8 cellular contexts compared by ENCODE assay signal in the genomic region with DNA sequence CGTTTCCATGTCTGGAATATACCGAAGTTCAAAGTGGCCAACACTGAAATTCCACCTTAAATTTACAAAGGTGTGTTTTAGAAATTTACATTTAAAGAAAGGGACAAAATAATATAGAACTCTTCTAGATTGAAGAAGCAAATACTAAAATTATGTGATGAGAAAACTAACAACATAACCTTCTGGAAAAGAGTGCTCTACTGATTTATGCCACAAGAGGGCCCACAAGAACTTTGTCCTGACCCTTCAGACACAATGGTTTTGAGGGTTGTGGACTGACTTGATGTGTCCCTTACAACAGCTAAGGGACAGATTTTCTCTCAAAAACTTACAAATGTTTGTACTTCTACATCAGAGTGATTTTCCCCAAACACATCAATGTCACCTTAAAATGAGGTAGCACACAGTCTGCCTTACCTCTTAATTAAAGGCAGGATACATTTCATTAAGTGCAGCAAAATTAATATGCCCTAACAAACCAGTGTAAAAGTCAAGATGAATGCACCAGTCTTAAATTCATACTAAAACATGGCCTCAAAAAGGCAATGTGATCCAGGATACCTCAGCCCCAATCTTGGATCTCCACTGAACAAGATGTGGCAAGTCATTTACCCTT. TPM values are rescaled to one million over a fixed set of nuclear protein-coding genes. Genes with fewer than 3 reads are reported as not detected.
DNase-seq lines count a peak whose midpoint lies in the region; ATAC-seq, FAIRE-seq and TF ChIP-seq lines count a peak whose summit lies in the region.

No MANE protein-coding gene starts in this region.

- POLR2A ChIA-PET in GM12878 (lab: Charles Lee) = interaction anchor here (0.8 to 1.6 kb wide), 3 partner anchors 37 to 83 kb away, joined by 3 to 5 read pairs (median 3); no protein-coding TSS in a partner anchor

- SMC1A ChIA-PET in GM12878 (lab: Charles Lee; ENCODE audit: uncharacterized antibody, unreplicated experiment) = interaction anchor here (0.6 to 12.7 kb wide), 15 partner anchors 8 to 104 kb away, joined by 3 to 270 read pairs (median 4); no protein-coding TSS in a partner anchor

- H3K9ac ChIP-seq in GM12878 (ENCODE audit: control insufficient read depth, insufficient read depth, low read length) = no peak overlapping the region

- H4K20me1 ChIP-seq in GM12878 (ENCODE audit: control insufficient read depth, insufficient read depth) = no peaks in the 10 kb centered on the region

- H3K27me3 ChIP-seq in GM12878 (replicated peaks in 1 of 2; ENCODE audit: control insufficient read depth in 2 of 2, insufficient read depth in 2 of 2, low read length in 1 of 2) = no peaks in the 10 kb centered on the region

- no peak for TF ChIP-seq EP300 in Ishikawa (IDR thresholded peaks at IDR 0.05; ENCODE audit: borderline replicate concordance)
- TF ChIP-seq EP300 in GM12878 (IDR thresholded peaks at IDR 0.05; ENCODE audit: borderline replicate concordance in 1 of 2, control insufficient read depth in 1 of 2, low read depth in 2 of 2, low read length in 2 of 2) = no peak

- no peak for TF ChIP-seq POLR2A in GM12878 (IDR thresholded peaks at IDR 0.05; ENCODE audit: low read depth, low read length)

- H3K4me2 ChIP-seq in GM12878 (ENCODE audit: control insufficient read depth, insufficient read depth) = no peak overlapping the region

- BruUV-seq in GM12878 (replicated peaks; lab: Mats Ljungman, UMichigan) = TSS peak; percentile 20

- H2AFZ ChIP-seq in GM12878 (ENCODE audit: control insufficient read depth, low read depth, low read length) = no peak overlapping the region

- no peak overlapping the region for H3K4me3 ChIP-seq in GM12878

- in situ Hi-C loops in GM12878 (cut with MboI) = loop anchor here (5.0 kb wide), 1 partner anchor 76 kb away; no protein-coding TSS in a partner anchor

- ATAC-seq in GM19468 (IDR thresholded peaks at IDR 0.05; ENCODE audit: extremely low read depth, unreplicated experiment) = peak; percentile 68
- peak; percentile 94 for ATAC-seq in GM12878
- no peak for ATAC-seq in HG02763 (IDR thresholded peaks at IDR 0.05; ENCODE audit: unreplicated experiment)

- no peaks in the 10 kb centered on the region for H3K9me3 ChIP-seq in GM12878 (replicated peaks; ENCODE audit: control insufficient read depth, insufficient read depth, low read length)

- H3K27ac ChIP-seq in GM12878 (ENCODE audit: control insufficient read depth, insufficient read depth) = no peak overlapping the region

- WGBS in GM12878 (ENCODE audit: insufficient coverage, insufficient replicate concordance, low lambda C conversion rate, missing lambda C conversion rate) = 95% methylated on average over 2 of the region's 2 CpGs

- intact Hi-C loops in GM12878 (cut with micrococcal nuclease; ENCODE audit: unreplicated experiment) = loop anchor here (1.0 to 2.0 kb wide), 2 partner anchors 36 to 78 kb away; partner anchors contain the start of gene EIF2AK3

- peaks cover 4 to 30% of the 10 kb centered on the region in 2 experiments for H3K36me3 ChIP-seq in GM12878 (ENCODE audit: control insufficient read depth in 2 of 2, insufficient read depth in 2 of 2, low read length in 1 of 2)

- FAIRE-seq in GM12878 (lab: Jason Lieb, UNC) = peak; percentile 78

- DNase-seq in DMS53 treated with DMSO at 0.1 percent for 48 hours (lab: John Stamatoyannopoulos, UW; ENCODE audit: unreplicated experiment) (peak; percentile 75), RPMI8226 (peak; percentile 61), GM12878 (ENCODE audit: low read depth, low spot score) (peak; percentile 45), iPS DF 19.7 (ENCODE audit: low read depth, low spot score) (peak; percentile 12)
- DNase-seq in stimulated activated CD4-positive, alpha-beta T cell treated with anti-CD3 and anti-CD28 coated beads, Interleukin-15, amount 100 ng/mL, for 24 hours = peak; percentile 50

- peak; percentile 82 for TF ChIP-seq RAD21 in Ishikawa (IDR thresholded peaks at IDR 0.05; ENCODE audit: low read depth)
- TF ChIP-seq RAD21 in GM12878 (IDR thresholded peaks at IDR 0.05; ENCODE audit: insufficient read depth, low read depth, low read length) = peak; percentile 98

- CTCF ChIA-PET in GM12878 (lab: Yijun Ruan, JAX) = interaction anchor here (0.6 to 11.0 kb wide), 18 partner anchors 8 to 107 kb away, joined by 3 to 399 read pairs (median 4); no protein-coding TSS in a partner anchor

- TF ChIP-seq CTCF in GM12878 (IDR thresholded peaks at IDR 0.05 in 2 of 3, conservative IDR thresholded peaks at IDR 0.05 in 1 of 3; ENCODE audit: control insufficient read depth in 2 of 3, extremely low read depth in 1 of 3, insufficient read depth in 1 of 3, low read depth in 3 of 3, low read length in 3 of 3) = peak; percentile 73 to 90 (median 74)

- H3K4me1 ChIP-seq in GM12878 (ENCODE audit: control insufficient read depth, insufficient read depth, low read length) = no peaks in the 10 kb centered on the region

- RAD21 ChIA-PET in GM12878 (lab: Charles Lee; ENCODE audit: unreplicated experiment) = interaction anchor here (1.0 to 4.5 kb wide), 10 partner anchors 16 to 80 kb away, joined by 3 to 69 read pairs (median 7); partner anchors contain the start of gene EIF2AK3

- no peaks in the 10 kb centered on the region for H3K79me2 ChIP-seq in GM12878 (ENCODE audit: control insufficient read depth, insufficient read depth, low read length)

TF ChIP-seq in Ishikawa, 13 proteins besides CTCF, POLR2A, EP300 and RAD21:
- no peak for TF ChIP-seq MAX (IDR thresholded peaks at IDR 0.05)
- TF ChIP-seq NFIC (IDR thresholded peaks at IDR 0.05) = no peak
- TF ChIP-seq ZBTB7A (IDR thresholded peaks at IDR 0.05; ENCODE audit: low read depth) = no peak
- TF ChIP-seq FOXM1 (IDR thresholded peaks at IDR 0.05; ENCODE audit: borderline replicate concordance, low read depth) = no peak
- TF ChIP-seq TEAD4 (IDR thresholded peaks at IDR 0.05) = no peak
- no peak for TF ChIP-seq TAF1 (IDR thresholded peaks at IDR 0.05; ENCODE audit: low read depth)
- TF ChIP-seq EGR1 (IDR thresholded peaks at IDR 0.05) = no peak

TF ChIP-seq in GM12878, 131 proteins besides CTCF, POLR2A, EP300 and RAD21 (continues in another document):
- no peak for TF ChIP-seq SPI1 (IDR thresholded peaks at IDR 0.05; ENCODE audit: borderline replicate concordance, insufficient read depth, low read depth, low read length)
- 0 out of 2 replicates have a peak, but pooled peaks have one; percentile 23 for TF ChIP-seq IRF4 (IDR thresholded peaks at IDR 0.05; ENCODE audit: low read depth, low read length)
- TF ChIP-seq POLR2AphosphoS5 (IDR thresholded peaks at IDR 0.05; ENCODE audit: low read length) = peak; percentile 39; the same call in 1 of the 2 replicates
- no peak for TF ChIP-seq ASH2L (IDR thresholded peaks at IDR 0.05; ENCODE audit: borderline replicate concordance, low read depth)
- no peak for TF ChIP-seq MAX (IDR thresholded peaks at IDR 0.05; ENCODE audit: low read depth, low read length)
- no peak for TF ChIP-seq ATF7 (IDR thresholded peaks at IDR 0.05; ENCODE audit: low read depth)
- TF ChIP-seq ZNF207 (IDR thresholded peaks at IDR 0.05; ENCODE audit: borderline replicate concordance) = no peak
- TF ChIP-seq SMAD5 (IDR thresholded peaks at IDR 0.05; ENCODE audit: low read depth) = no peak
- no peak for TF ChIP-seq NRF1 (conservative IDR thresholded peaks at IDR 0.05; ENCODE audit: low read depth, low read length)
- TF ChIP-seq YY1 (IDR thresholded peaks at IDR 0.05; ENCODE audit: low read depth, low read length) = 0 out of 2 replicates have a peak, but pooled peaks have one; percentile 43
- TF ChIP-seq IKZF2 (IDR thresholded peaks at IDR 0.05) = no peak
- TF ChIP-seq MEF2A (IDR thresholded peaks at IDR 0.05; ENCODE audit: insufficient read depth, low read depth, low read length) = 0 out of 2 replicates have a peak, but pooled peaks have one; percentile 34
- no peak for TF ChIP-seq PBX3 (IDR thresholded peaks at IDR 0.05; ENCODE audit: insufficient replicate concordance, low read depth, low read length)

RNA-seq across cellular contexts. Expression of gene EIF2AK3, which starts 36.2 kb away (rescaled TPM):
- total RNA-seq in GM12878 (2013; cell fraction: nucleolus; rRNA removed) = 163 and 165 TPM in 2 replicates
- total RNA-seq in GM12878 (2014; rRNA removed) (28.9 and 33.4 TPM in 2 replicates), GM12878 (2014; rRNA removed; fragmentation: Illumina TruSeq; extraction: Trizol) (41.4 and 44.7 TPM in 2 replicates), GM12878 (2021) (23.6 and 24.8 TPM in 2 replicates)
- 46.5 TPM for polyA plus RNA-seq in GM12878 (2011; ENCODE audit: low read depth)
- polyA plus RNA-seq in GM12878 (2011; rRNA removed) (26.0 and 33.4 TPM in 2 replicates), GM12878 (2014; fragmentation: Illumina TruSeq; extraction: Trizol) (34.7 and 47.0 TPM in 2 replicates), GM12878 (2014; fragmentation: Nextera tagmentation; extraction: Ambion mirVana) (1 to 10 TPM; 5.0 to 8.2 TPM), GM12878 (2014; rRNA removed) (17.8 and 19.1 TPM in 2 replicates), GM12878 (2016; fragmentation: Nextera tagmentation; extraction: Ambion mirVana) (10 to 100 TPM; 20.2 to 21.2 TPM)
- 9.8 and 13.2 TPM in 2 replicates for polyA plus RNA-seq in GM12878 (2011; cell fraction: cytosol; rRNA removed)
- 13.3 and 14.2 TPM in 2 replicates for polyA plus RNA-seq in GM12878 (2011; cell fraction: nucleus; rRNA removed)
- 33.3 and 35.1 TPM in 2 replicates for polyA plus RNA-seq in GM12878 (2012)
- polyA minus RNA-seq in GM12878 (2011; rRNA and poly(A)+ RNA removed) = 18.5 and 36.6 TPM in 2 replicates
- polyA minus RNA-seq in GM12878 (2011; cell fraction: cytosol; rRNA and poly(A)+ RNA removed) = 12.2 and 12.5 TPM in 2 replicates
- polyA minus RNA-seq in GM12878 (2011; cell fraction: nucleus; rRNA and poly(A)+ RNA removed) = 16.7 and 20.5 TPM in 2 replicates

Comparison
In these comparisons a context has a peak if more than half of its experiments do, and no peak if none do; other contexts are left out.
1. DNase-seq: peak in every context shown above with its lines; median percentile 75 in DMS53 treated with DMSO at 0.1 percent for 48 hours; 61 in RPMI8226; 50 in stimulated activated CD4-positive, alpha-beta T cell treated with anti-CD3 and anti-CD28 coated beads, Interleukin-15, amount 100 ng/mL, for 24 hours; 45 in GM12878; 12 in iPS DF 19.7.